Comparison of ENCODE assay signal across 2 cellular contexts in the genomic region with DNA sequence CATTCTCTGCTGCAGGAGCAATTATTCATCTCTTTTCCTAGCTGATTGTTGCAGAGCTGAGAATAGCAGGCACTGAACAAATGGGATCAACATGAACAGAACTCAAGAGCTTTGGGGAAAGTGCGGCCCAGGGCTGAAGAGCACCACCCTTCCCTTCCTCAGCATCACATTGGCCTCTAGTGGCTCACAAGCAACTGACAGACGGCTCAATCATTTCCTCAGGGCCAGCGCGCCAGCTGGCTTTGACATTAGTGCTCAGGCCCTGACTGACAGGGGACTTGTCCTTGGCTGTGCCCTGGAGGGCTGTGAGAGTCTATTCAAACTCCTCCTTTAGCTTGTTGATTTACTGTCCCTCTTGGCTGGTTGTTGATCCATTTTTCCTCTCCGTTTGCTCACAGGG.
TF ChIP-seq lines count a peak whose summit lies in the region.

No MANE protein-coding gene starts in this region.

TF ChIP-seq in SK-N-SH treated with all-trans-retinoic acid at 6 μM for 48 hours, 23 proteins besides CTCF, POLR2A, EP300 and RAD21 (continued from another document):
- no peak for TF ChIP-seq ZNF565 (CRISPR knock-in tag; conservative IDR thresholded peaks at IDR 0.05; ENCODE audit: low read depth)
- no peak for TF ChIP-seq ESRRG (CRISPR knock-in tag; IDR thresholded peaks at IDR 0.05)
- TF ChIP-seq GLIS3 (CRISPR knock-in tag; IDR thresholded peaks at IDR 0.05) = no peak
- TF ChIP-seq ZC3H10 (CRISPR knock-in tag; IDR thresholded peaks at IDR 0.05) = no peak
- no peak for TF ChIP-seq OSR1 (CRISPR knock-in tag; IDR thresholded peaks at IDR 0.05)
- no peak for TF ChIP-seq ISL1 (CRISPR knock-in tag; IDR thresholded peaks at IDR 0.05)
- TF ChIP-seq ZFP3 (CRISPR knock-in tag; IDR thresholded peaks at IDR 0.05) = no peak
- TF ChIP-seq, protein P1, sequence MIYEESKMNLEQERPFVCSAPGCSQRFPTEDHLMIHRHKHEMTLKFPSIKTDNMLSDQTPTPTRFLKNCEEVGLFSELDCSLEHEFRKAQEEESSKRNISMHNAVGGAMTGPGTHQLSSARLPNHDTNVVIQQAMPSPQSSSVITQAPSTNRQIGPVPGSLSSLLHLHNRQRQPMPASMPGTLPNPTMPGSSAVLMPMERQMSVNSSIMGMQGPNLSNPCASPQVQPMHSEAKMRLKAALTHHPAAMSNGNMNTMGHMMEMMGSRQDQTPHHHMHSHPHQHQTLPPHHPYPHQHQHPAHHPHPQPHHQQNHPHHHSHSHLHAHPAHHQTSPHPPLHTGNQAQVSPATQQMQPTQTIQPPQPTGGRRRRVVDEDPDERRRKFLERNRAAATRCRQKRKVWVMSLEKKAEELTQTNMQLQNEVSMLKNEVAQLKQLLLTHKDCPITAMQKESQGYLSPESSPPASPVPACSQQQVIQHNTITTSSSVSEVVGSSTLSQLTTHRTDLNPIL (CRISPR knock-in tag; IDR thresholded peaks at IDR 0.05; ENCODE audit: low read depth) = no peak
- TF ChIP-seq PPARA (CRISPR knock-in tag; IDR thresholded peaks at IDR 0.05; ENCODE audit: borderline replicate concordance) = no peak
- no peak for TF ChIP-seq BACH2 (CRISPR knock-in tag; IDR thresholded peaks at IDR 0.05; ENCODE audit: borderline replicate concordance)
- TF ChIP-seq TSHZ2 (CRISPR knock-in tag; IDR thresholded peaks at IDR 0.05) = no peak
- no peak for TF ChIP-seq ZFP30 (CRISPR knock-in tag; IDR thresholded peaks at IDR 0.05)
- TF ChIP-seq ZNF8 (CRISPR knock-in tag; IDR thresholded peaks at IDR 0.05) = no peak
- TF ChIP-seq SNAI2 (CRISPR knock-in tag; IDR thresholded peaks at IDR 0.05) = no peak
- TF ChIP-seq, protein P2, sequence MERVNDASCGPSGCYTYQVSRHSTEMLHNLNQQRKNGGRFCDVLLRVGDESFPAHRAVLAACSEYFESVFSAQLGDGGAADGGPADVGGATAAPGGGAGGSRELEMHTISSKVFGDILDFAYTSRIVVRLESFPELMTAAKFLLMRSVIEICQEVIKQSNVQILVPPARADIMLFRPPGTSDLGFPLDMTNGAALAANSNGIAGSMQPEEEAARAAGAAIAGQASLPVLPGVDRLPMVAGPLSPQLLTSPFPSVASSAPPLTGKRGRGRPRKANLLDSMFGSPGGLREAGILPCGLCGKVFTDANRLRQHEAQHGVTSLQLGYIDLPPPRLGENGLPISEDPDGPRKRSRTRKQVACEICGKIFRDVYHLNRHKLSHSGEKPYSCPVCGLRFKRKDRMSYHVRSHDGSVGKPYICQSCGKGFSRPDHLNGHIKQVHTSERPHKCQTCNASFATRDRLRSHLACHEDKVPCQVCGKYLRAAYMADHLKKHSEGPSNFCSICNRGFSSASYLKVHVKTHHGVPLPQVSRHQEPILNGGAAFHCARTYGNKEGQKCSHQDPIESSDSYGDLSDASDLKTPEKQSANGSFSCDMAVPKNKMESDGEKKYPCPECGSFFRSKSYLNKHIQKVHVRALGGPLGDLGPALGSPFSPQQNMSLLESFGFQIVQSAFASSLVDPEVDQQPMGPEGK (CRISPR knock-in tag; IDR thresholded peaks at IDR 0.05; ENCODE audit: borderline replicate concordance) = no peak
- TF ChIP-seq, protein P3, sequence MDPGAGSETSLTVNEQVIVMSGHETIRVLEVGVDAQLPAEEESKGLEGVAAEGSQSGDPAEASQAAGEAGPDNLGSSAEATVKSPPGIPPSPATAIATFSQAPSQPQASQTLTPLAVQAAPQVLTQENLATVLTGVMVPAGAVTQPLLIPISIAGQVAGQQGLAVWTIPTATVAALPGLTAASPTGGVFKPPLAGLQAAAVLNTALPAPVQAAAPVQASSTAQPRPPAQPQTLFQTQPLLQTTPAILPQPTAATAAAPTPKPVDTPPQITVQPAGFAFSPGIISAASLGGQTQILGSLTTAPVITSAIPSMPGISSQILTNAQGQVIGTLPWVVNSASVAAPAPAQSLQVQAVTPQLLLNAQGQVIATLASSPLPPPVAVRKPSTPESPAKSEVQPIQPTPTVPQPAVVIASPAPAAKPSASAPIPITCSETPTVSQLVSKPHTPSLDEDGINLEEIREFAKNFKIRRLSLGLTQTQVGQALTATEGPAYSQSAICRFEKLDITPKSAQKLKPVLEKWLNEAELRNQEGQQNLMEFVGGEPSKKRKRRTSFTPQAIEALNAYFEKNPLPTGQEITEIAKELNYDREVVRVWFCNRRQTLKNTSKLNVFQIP (CRISPR knock-in tag; IDR thresholded peaks at IDR 0.05; ENCODE audit: borderline replicate concordance, low read depth) = no peak
- TF ChIP-seq TCF4 (CRISPR knock-in tag; IDR thresholded peaks at IDR 0.05; ENCODE audit: borderline replicate concordance) = no peak
TF ChIP-seq in SK-N-SH treated with all-trans-retinoic acid at 6 μM for 48 hours: peak in this region for 0.

TF ChIP-seq in SK-N-SH, 30 proteins besides CTCF, POLR2A, EP300 and RAD21 (continued from another document):
- no peak for TF ChIP-seq CHD2 (IDR thresholded peaks at IDR 0.05; ENCODE audit: low read length, partially characterized antibody)
- no peak for TF ChIP-seq EZH2phosphoT487 (IDR thresholded peaks at IDR 0.05; ENCODE audit: borderline replicate concordance, low read depth)
- TF ChIP-seq SIN3A (IDR thresholded peaks at IDR 0.05; ENCODE audit: borderline replicate concordance, low read depth, low read length) = no peak
- TF ChIP-seq NFIC (IDR thresholded peaks at IDR 0.05; ENCODE audit: borderline replicate concordance) = no peak
- no peak for TF ChIP-seq RCOR1 (IDR thresholded peaks at IDR 0.05; ENCODE audit: low read length)
- no peak for TF ChIP-seq IRF3 (IDR thresholded peaks at IDR 0.05; ENCODE audit: low read depth, low read length)
- TF ChIP-seq GABPA (IDR thresholded peaks at IDR 0.05; ENCODE audit: low read depth) = no peak
- TF ChIP-seq POLR2AphosphoS5 (IDR thresholded peaks at IDR 0.05; ENCODE audit: low read depth, low read length) = no peak
- no peak for TF ChIP-seq SMC3 (IDR thresholded peaks at IDR 0.05; ENCODE audit: low read depth, low read length)
